In the genomic region with DNA sequence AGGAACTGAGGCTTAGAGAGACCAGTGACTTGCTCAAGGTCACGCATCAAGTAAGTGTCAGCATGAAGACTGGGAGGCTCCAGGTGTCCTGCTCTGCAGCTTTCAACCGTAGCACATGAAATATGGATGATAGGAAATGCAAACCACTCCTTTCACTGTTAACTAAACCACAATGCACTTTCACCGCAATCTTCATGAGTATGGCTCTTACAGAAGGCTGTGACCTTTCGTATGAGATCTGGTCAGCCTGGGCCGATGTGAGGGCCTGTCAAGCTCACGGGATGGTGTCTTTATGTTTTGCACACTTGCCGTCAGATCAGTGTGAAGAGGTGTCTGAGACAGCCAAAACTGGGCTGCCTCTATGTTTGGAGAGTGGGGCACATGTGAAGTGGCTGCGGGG, we compare ENCODE assay signal across 19 cellular contexts.
A peak's percentile ranks its signal among the peaks of the same experiment; 100 is the strongest.
DNase-seq lines count a peak whose midpoint lies in the region; ATAC-seq and FAIRE-seq lines count a peak whose summit lies in the region.
"Had no signal": no experiment of that assay in that cellular context is flagged by ENCODE, and none has a peak within 500 bp of the region (broad histone marks: within the 10 kb centered on the region; RNA-seq: fewer than 3 reads in every experiment).

No MANE protein-coding gene starts in this region.

- peak; percentile 32 for FAIRE-seq in urothelium cell line (lab: Jason Lieb, UNC)
- FAIRE-seq: A204.1, HTR-8/SVneo had no signal

- no peaks in the 10 kb centered on the region for H3K36me3 ChIP-seq in KOPT-K1 (ENCODE audit: insufficient read depth, low read length)

- peaks cover under 1% of the 10 kb centered on the region for H3K9me3 ChIP-seq in KOPT-K1 (ENCODE audit: insufficient read depth, low read length, poor library complexity, severe bottlenecking)

- ATAC-seq in GM21381 (IDR thresholded peaks at IDR 0.05; ENCODE audit: unreplicated experiment): no peak
- ATAC-seq: Panc1 had no signal

- peak; percentile 28 for DNase-seq in SKM-1 treated with dmso at 0.1 percent for 144 hours (lab: John Stamatoyannopoulos, UW; ENCODE audit: unreplicated experiment)
- no peak for DNase-seq in SKM-1 (lab: John Stamatoyannopoulos, UW; ENCODE audit: unreplicated experiment)
- peak; percentile 26 for DNase-seq in NOMO-1 treated with dmso at 0.1 percent for 144 hours (lab: John Stamatoyannopoulos, UW; ENCODE audit: unreplicated experiment)
- no peak for DNase-seq in urothelium cell line (ENCODE audit: low spot score)
- no peak for DNase-seq in NCI-H146 (lab: John Stamatoyannopoulos, UW)
- DNase-seq: DMS 273 treated with DMSO at 0.1 percent for 48 hours, EL, HCEC 1CT, NCI-H1092 treated with DMSO at 0.1 percent for 48 hours, NCI-H1694 treated with DMSO at 0.1 percent for 48 hours, NCI-H2171, NCI-H446 treated with DMSO at 0.1 percent for 48 hours, NCI-H774 had no signal

- H3K27ac ChIP-seq in KOPT-K1 (ENCODE audit: low read depth, low read length, poor library complexity, severe bottlenecking): peak overlapping the region; percentile 50
- H3K27ac ChIP-seq: HL-60 had no signal

Comparison
In these comparisons a context has a peak if more than half of its experiments do, and no peak if none do; other contexts are left out.
1. DNase-seq: peak in SKM-1 treated with dmso at 0.1 percent for 144 hours (single experiment) and NOMO-1 treated with dmso at 0.1 percent for 144 hours (single experiment); none in SKM-1 (single experiment), urothelium cell line (single experiment) and NCI-H146 (single experiment).